8 cellular contexts compared by ENCODE assay signal in the genomic region with DNA sequence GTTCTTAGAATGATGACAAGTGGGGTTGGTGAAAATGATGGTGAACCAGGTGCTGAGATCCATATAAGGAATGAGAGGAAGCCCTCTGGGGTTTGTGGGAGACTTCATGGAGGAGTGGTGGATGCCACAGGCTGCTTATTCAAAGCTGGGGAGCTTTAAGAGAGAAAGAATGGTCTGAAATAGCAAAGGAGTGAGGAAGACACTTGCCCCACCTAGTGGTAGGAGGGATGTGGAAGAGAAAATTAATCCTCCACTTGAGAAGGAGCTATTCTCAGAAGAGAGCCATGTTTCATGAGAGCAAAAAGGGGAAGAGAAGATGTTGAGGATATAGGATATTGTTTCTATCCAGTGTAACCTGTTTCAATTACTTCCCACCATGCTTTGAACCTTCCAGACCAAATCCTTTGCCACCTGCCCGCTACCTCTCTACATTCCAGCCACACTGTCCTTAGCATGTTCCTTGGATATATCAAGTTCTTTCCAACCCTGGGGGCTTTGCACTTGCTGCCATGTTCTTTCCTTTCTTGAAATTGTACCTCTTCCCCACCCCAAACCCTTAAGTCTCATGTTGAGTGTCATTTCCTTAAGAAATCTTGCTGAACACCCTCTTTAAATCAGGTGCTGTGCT. TPM values are rescaled to one million over a fixed set of nuclear protein-coding genes. Genes with fewer than 3 reads are reported as not detected.
DNase-seq lines count a peak whose midpoint lies in the region; ATAC-seq and TF ChIP-seq lines count a peak whose summit lies in the region.

No MANE protein-coding gene starts in this region.

- H3K4me3 ChIP-seq in fibroblast of villous mesenchyme (ENCODE audit: low read depth, low read length) (no peak overlapping the region), gastrocnemius medialis (no peak overlapping the region)

- TF ChIP-seq CTCF in GM10248 (IDR thresholded peaks at IDR 0.05; ENCODE audit: control extremely low read depth, extremely low read depth, low read depth, missing control alignments) (peak; percentile 70), fibroblast of villous mesenchyme (IDR thresholded peaks at IDR 0.05; ENCODE audit: insufficient read depth, low read depth, low read length) (peak; percentile 57), gastrocnemius medialis (IDR thresholded peaks at IDR 0.05 in 4 of 5, conservative IDR thresholded peaks at IDR 0.05 in 1 of 5) (peak; percentile 9 to 57 (median 39))

- no peaks in the 10 kb centered on the region for H3K27me3 Mint-ChIP-seq in stimulated activated memory B cell treated with anti-CD40 and anti-IgM and Interleukin-4, amounts not matched to agents 10 μg/mL and 1 μg/mL and 100 μg/mL, for 72 hours

- H3K9me3 ChIP-seq in gastrocnemius medialis: no peaks in the 10 kb centered on the region

- no peak for ATAC-seq in gastrocnemius medialis
- no peak for ATAC-seq in stimulated activated memory B cell treated with anti-CD40 and anti-IgM and Interleukin-4, amounts not matched to agents 10 μg/mL and 1 μg/mL and 100 μg/mL, for 72 hours

- no peak overlapping the region for H3K27ac Mint-ChIP-seq in stimulated activated memory B cell treated with anti-CD40 and anti-IgM and Interleukin-4, amounts not matched to agents 10 μg/mL and 1 μg/mL and 100 μg/mL, for 72 hours

- CTCF ChIA-PET in GM10248 (lab: Yijun Ruan, JAX): interaction anchor here (0.7 to 6.8 kb wide), 59 partner anchors 8 to 907 kb away, joined by 3 to 90 read pairs (median 4); a partner anchor contains a TSS

- no peaks in the 10 kb centered on the region for H3K9me3 Mint-ChIP-seq in stimulated activated memory B cell treated with anti-CD40 and anti-IgM and Interleukin-4, amounts not matched to agents 10 μg/mL and 1 μg/mL and 100 μg/mL, for 72 hours

- intact Hi-C loops in gastrocnemius medialis (cut with DNase I; ENCODE audit: low total_unique reads): loop anchor here (2.0 to 5.0 kb wide), 3 partner anchors 521 to 701 kb away; a partner anchor contains a TSS

- DNase-seq in AML-193 (lab: John Stamatoyannopoulos, UW) (peak; percentile 63 to 64), GM10248 (ENCODE audit: extremely low spot score) (peak; percentile 69), NAMALWA (ENCODE audit: low spot score) (peak; percentile 77), SW480 (ENCODE audit: low spot score) (peak; percentile 45), fibroblast of villous mesenchyme (ENCODE audit: low read depth) (peak; percentile 38), gastrocnemius medialis (no peak), NK-92 (lab: John Stamatoyannopoulos, UW; ENCODE audit: unreplicated experiment) (no peak)

- in situ Hi-C loops in gastrocnemius medialis (cut with MboI; ENCODE audit: low sequenced_read_pairs in 4 of 4): loop anchor here (5.0 to 25.0 kb wide), 7 partner anchors 64 to 706 kb away; a partner anchor contains a TSS

- no peak overlapping the region for H3K27ac ChIP-seq in gastrocnemius medialis

- H3K4me1 Mint-ChIP-seq in stimulated activated memory B cell treated with anti-CD40 and anti-IgM and Interleukin-4, amounts not matched to agents 10 μg/mL and 1 μg/mL and 100 μg/mL, for 72 hours: no peaks in the 10 kb centered on the region

- H3K4me1 ChIP-seq in gastrocnemius medialis: peaks cover 0 to 3% of the 10 kb centered on the region in 2 donors

- no peaks in the 10 kb centered on the region for H3K36me3 Mint-ChIP-seq in stimulated activated memory B cell treated with anti-CD40 and anti-IgM and Interleukin-4, amounts not matched to agents 10 μg/mL and 1 μg/mL and 100 μg/mL, for 72 hours

- no peak for TF ChIP-seq POLR2A in gastrocnemius medialis (IDR thresholded peaks at IDR 0.05)

- no peaks in the 10 kb centered on the region for H3K36me3 ChIP-seq in gastrocnemius medialis

- H3K27me3 ChIP-seq in gastrocnemius medialis: no peaks in the 10 kb centered on the region

- POLR2A ChIA-PET in GM10248 (lab: Yijun Ruan, JAX): interaction anchor here (0.6 kb wide), 1 partner anchor 649 kb away, joined by 3 read pairs; no protein-coding TSS in a partner anchor

- H3K4me3 Mint-ChIP-seq in stimulated activated memory B cell treated with anti-CD40 and anti-IgM and Interleukin-4, amounts not matched to agents 10 μg/mL and 1 μg/mL and 100 μg/mL, for 72 hours: no peak overlapping the region

RNA-seq across cellular contexts. Expression of a gene that starts 19.6 kb away (rescaled TPM):
- total RNA-seq in fibroblast of villous mesenchyme (not detected in 2 replicates), gastrocnemius medialis (under 1 TPM in 2 of 4 donors, not detected in 2; 0.07 to 0.38 TPM)

Comparison
In these comparisons a context has a peak if more than half of its experiments do, and no peak if none do; other contexts are left out.
1. DNase-seq: peak in AML-193 (2 of 2), GM10248 (single experiment), NAMALWA (single experiment), SW480 (single experiment) and fibroblast of villous mesenchyme (single experiment); none in gastrocnemius medialis (0 of 2) and NK-92 (single experiment).
2. Peak in every context shown above with its lines, with median percentiles within 50 percentile points of each other: CTCF ChIP-seq.